Comparison of ENCODE assay signal across 1 cellular context in the genomic region with DNA sequence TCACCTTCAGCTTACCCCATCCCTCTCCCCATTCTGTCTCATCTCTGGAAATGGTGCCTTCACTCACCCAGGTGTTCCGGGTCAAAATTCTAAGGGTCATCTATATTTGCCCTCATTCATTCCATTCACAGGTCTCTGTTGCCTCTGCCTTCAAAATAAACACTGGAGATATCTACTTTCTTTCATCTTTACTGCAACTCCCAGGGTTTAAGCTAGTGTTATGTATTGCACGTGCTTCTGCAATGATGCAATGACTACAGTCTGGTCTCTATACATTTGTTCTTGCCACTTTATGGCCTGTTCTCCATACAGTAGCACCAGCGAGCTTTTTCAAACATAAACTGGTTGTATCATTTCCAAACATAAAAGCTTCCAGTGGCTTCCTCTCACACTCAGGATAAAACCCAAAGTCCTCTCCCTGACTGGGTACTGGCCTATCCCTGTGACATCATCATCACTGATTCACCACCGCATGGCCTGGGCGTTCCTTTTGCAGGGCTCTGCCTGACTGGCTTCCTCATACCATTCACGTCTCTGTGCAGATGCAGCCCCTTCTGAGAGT.
TF ChIP-seq lines count a peak whose summit lies in the region.

No MANE protein-coding gene starts in this region.

TF ChIP-seq in HepG2, 621 proteins besides CTCF, POLR2A, EP300 and RAD21 (continued from another document and continues in another):
- TF ChIP-seq ZNF281 (CRISPR knock-in tag; IDR thresholded peaks at IDR 0.05; ENCODE audit: borderline replicate concordance) (0 out of 2 replicates have a peak, but pooled peaks have one; percentile 62), HES4 (CRISPR knock-in tag; IDR thresholded peaks at IDR 0.05; ENCODE audit: borderline replicate concordance) (no peak), ZNF326 (CRISPR knock-in tag; IDR thresholded peaks at IDR 0.05; ENCODE audit: borderline replicate concordance) (no peak), ZBTB21 (CRISPR knock-in tag; IDR thresholded peaks at IDR 0.05) (peak; percentile 77; the same call in 1 of the 2 replicates), ZNF24 (IDR thresholded peaks at IDR 0.05) (peak; percentile 70; the same call in 1 of the 2 replicates), ZNF513 (CRISPR knock-in tag; conservative IDR thresholded peaks at IDR 0.05) (no peak), TEAD3 (CRISPR knock-in tag; optimal IDR thresholded peaks at IDR 0.05; ENCODE audit: borderline replicate concordance) (peak; percentile 94), ZNF670 (CRISPR knock-in tag; IDR thresholded peaks at IDR 0.05; ENCODE audit: borderline replicate concordance) (no peak), ZKSCAN5 (CRISPR knock-in tag; IDR thresholded peaks at IDR 0.05) (no peak), ZSCAN22 (CRISPR knock-in tag; IDR thresholded peaks at IDR 0.05) (no peak), AKNA (CRISPR knock-in tag; IDR thresholded peaks at IDR 0.05; ENCODE audit: borderline replicate concordance) (no peak), BCL6 (CRISPR knock-in tag; IDR thresholded peaks at IDR 0.05) (peak; percentile 95), ZHX1 (CRISPR knock-in tag; IDR thresholded peaks at IDR 0.05; ENCODE audit: low read depth) (peak; percentile 82; the same call in 1 of the 2 replicates), SIX1 (CRISPR knock-in tag; IDR thresholded peaks at IDR 0.05; ENCODE audit: borderline replicate concordance) (peak; percentile 57; the same call in 1 of the 2 replicates), ZNF383 (CRISPR knock-in tag; IDR thresholded peaks at IDR 0.05; ENCODE audit: borderline replicate concordance) (no peak), THAP7 (CRISPR knock-in tag; IDR thresholded peaks at IDR 0.05) (no peak), RBM22 (optimal IDR thresholded peaks at IDR 0.05; ENCODE audit: low read length) (no peak)
- TF ChIP-seq, protein P1, sequence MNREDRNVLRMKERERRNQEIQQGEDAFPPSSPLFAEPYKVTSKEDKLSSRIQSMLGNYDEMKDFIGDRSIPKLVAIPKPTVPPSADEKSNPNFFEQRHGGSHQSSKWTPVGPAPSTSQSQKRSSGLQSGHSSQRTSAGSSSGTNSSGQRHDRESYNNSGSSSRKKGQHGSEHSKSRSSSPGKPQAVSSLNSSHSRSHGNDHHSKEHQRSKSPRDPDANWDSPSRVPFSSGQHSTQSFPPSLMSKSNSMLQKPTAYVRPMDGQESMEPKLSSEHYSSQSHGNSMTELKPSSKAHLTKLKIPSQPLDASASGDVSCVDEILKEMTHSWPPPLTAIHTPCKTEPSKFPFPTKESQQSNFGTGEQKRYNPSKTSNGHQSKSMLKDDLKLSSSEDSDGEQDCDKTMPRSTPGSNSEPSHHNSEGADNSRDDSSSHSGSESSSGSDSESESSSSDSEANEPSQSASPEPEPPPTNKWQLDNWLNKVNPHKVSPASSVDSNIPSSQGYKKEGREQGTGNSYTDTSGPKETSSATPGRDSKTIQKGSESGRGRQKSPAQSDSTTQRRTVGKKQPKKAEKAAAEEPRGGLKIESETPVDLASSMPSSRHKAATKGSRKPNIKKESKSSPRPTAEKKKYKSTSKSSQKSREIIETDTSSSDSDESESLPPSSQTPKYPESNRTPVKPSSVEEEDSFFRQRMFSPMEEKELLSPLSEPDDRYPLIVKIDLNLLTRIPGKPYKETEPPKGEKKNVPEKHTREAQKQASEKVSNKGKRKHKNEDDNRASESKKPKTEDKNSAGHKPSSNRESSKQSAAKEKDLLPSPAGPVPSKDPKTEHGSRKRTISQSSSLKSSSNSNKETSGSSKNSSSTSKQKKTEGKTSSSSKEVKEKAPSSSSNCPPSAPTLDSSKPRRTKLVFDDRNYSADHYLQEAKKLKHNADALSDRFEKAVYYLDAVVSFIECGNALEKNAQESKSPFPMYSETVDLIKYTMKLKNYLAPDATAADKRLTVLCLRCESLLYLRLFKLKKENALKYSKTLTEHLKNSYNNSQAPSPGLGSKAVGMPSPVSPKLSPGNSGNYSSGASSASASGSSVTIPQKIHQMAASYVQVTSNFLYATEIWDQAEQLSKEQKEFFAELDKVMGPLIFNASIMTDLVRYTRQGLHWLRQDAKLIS (CRISPR knock-in tag; IDR thresholded peaks at IDR 0.05): no peak
- TF ChIP-seq, protein P2, sequence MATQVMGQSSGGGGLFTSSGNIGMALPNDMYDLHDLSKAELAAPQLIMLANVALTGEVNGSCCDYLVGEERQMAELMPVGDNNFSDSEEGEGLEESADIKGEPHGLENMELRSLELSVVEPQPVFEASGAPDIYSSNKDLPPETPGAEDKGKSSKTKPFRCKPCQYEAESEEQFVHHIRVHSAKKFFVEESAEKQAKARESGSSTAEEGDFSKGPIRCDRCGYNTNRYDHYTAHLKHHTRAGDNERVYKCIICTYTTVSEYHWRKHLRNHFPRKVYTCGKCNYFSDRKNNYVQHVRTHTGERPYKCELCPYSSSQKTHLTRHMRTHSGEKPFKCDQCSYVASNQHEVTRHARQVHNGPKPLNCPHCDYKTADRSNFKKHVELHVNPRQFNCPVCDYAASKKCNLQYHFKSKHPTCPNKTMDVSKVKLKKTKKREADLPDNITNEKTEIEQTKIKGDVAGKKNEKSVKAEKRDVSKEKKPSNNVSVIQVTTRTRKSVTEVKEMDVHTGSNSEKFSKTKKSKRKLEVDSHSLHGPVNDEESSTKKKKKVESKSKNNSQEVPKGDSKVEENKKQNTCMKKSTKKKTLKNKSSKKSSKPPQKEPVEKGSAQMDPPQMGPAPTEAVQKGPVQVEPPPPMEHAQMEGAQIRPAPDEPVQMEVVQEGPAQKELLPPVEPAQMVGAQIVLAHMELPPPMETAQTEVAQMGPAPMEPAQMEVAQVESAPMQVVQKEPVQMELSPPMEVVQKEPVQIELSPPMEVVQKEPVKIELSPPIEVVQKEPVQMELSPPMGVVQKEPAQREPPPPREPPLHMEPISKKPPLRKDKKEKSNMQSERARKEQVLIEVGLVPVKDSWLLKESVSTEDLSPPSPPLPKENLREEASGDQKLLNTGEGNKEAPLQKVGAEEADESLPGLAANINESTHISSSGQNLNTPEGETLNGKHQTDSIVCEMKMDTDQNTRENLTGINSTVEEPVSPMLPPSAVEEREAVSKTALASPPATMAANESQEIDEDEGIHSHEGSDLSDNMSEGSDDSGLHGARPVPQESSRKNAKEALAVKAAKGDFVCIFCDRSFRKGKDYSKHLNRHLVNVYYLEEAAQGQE (IDR thresholded peaks at IDR 0.05; ENCODE audit: borderline replicate concordance in 1 of 2, low read depth in 1 of 2, low read length in 2 of 2): 0 out of 4 replicates have a peak, but pooled peaks of 1 of the 2 experiments have one; percentile 15
